8 cellular contexts compared by ENCODE assay signal in the genomic region with DNA sequence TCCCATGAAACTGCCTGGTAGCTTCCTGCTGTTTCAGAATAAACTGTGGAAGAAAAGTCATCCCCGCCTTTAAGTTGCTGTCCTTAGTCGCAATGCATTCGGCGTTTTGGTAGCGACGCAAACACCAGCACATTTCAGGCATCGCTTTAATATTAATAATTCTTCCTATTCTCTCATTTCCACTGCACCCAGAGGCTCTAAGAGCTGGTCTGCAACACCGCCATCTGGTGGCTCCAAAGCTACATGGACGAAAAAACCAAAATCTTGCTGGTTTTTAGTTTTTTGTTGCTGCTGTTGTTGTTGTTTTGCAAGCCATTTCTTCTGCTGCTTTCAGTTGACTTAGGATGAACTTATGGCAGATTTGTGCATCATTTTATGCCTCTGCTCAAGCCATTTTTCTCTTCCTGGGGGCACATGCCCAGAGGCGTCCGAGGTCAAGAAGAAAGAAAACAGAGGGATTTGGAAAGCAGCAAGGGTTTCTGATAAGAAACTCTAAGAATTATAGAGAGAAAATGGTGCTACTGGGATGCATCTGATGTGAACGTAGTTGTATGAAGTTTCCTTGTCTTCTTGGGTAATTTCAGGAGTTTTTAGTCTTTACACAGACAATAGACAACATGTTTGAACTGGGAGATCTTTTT.
DNase-seq lines count a peak whose midpoint lies in the region; ATAC-seq and TF ChIP-seq lines count a peak whose summit lies in the region.

No MANE protein-coding gene starts in this region.

- H3K4me3 ChIP-seq in DND-41 (ENCODE audit: low read depth in 1 of 2, low read length in 2 of 2) (no peak overlapping the region), OCI-LY7 (ENCODE audit: low read depth, low read length, poor library complexity, severe bottlenecking) (no peak overlapping the region)

- CTCF ChIA-PET in OCI-LY7 (lab: Charles Lee; ENCODE audit: unreplicated experiment): no interaction called here

- ATAC-seq in DND-41 (ENCODE audit: insufficient read depth, low read depth) (no peak), HG02981 (IDR thresholded peaks at IDR 0.05; ENCODE audit: unreplicated experiment) (peak; percentile 53), GM19397 (IDR thresholded peaks at IDR 0.05; ENCODE audit: unreplicated experiment) (no peak)

- H3K9me2 ChIP-seq in OCI-LY7 (ENCODE audit: insufficient read depth, low read length): no peaks in the 10 kb centered on the region

- H3K9me3 ChIP-seq in DND-41 (ENCODE audit: insufficient read depth, low read length, severe bottlenecking) (peaks cover 4% of the 10 kb centered on the region), OCI-LY7 (ENCODE audit: low read length) (no peaks in the 10 kb centered on the region)

- H3K27me3 Mint-ChIP-seq in mesothelial cell of epicardium (ENCODE audit: low read depth): peaks cover 1% of the 10 kb centered on the region

- no peaks in the 10 kb centered on the region for H3K4me1 ChIP-seq in DND-41 (ENCODE audit: insufficient read depth, low read length)
- no peaks in the 10 kb centered on the region for H3K4me1 ChIP-seq in OCI-LY7 (ENCODE audit: insufficient read depth, low read length, poor library complexity, severe bottlenecking)

- no TSS peak for BruUV-seq in OCI-LY7 (replicated peaks; lab: Mats Ljungman, UMichigan)

- no peaks in the 10 kb centered on the region for H3K36me3 ChIP-seq in DND-41 (ENCODE audit: insufficient read depth, low read length)
- no peaks in the 10 kb centered on the region for H3K36me3 ChIP-seq in OCI-LY7 (ENCODE audit: insufficient read depth, low read length)

- H3K27ac Mint-ChIP-seq in mesothelial cell of epicardium: no peak overlapping the region

- TF ChIP-seq CTCF in DND-41 (IDR thresholded peaks at IDR 0.05; ENCODE audit: borderline replicate concordance, extremely low read depth, low read length, poor library complexity, severe bottlenecking): peak; percentile 77
- TF ChIP-seq CTCF in OCI-LY7 (conservative IDR thresholded peaks at IDR 0.05; ENCODE audit: low read length): peak; percentile 88
- TF ChIP-seq CTCF in mesothelial cell of epicardium (IDR thresholded peaks at IDR 0.05; ENCODE audit: unreplicated experiment): peak; percentile 78

- H3K36me3 Mint-ChIP-seq in mesothelial cell of epicardium: no peaks in the 10 kb centered on the region

- no peaks in the 10 kb centered on the region for H3K4me1 Mint-ChIP-seq in mesothelial cell of epicardium

- DNase-seq in DND-41 (peak; percentile 37), OCI-LY7 (ENCODE audit: low spot score) (peak; percentile 35), dedifferentiated amniotic fluid mesenchymal stem cell (ENCODE audit: extremely low spot score) (peak; percentile 40), mesothelial cell of epicardium (ENCODE audit: low spot score in 2 of 2, unreplicated experiment in 2 of 2) (peak; percentile 22 to 53), GOT3 (lab: John Stamatoyannopoulos, UW) (no peak), HCEC 1CT (no peak)

- POLR2A ChIA-PET in OCI-LY7 (lab: Charles Lee): no interaction called here

- H3K79me2 ChIP-seq in DND-41 (ENCODE audit: insufficient read depth, low read length) (no peaks in the 10 kb centered on the region), OCI-LY7 (ENCODE audit: insufficient read depth, low read depth, low read length) (no peaks in the 10 kb centered on the region)

- H3K9me3 Mint-ChIP-seq in mesothelial cell of epicardium: peaks cover 11% of the 10 kb centered on the region

- no peak overlapping the region for H3K27ac ChIP-seq in DND-41 (ENCODE audit: low read length)
- no peak overlapping the region for H3K27ac ChIP-seq in OCI-LY7 (ENCODE audit: low read depth, low read length, poor library complexity, severe bottlenecking)

- intact Hi-C loops in OCI-LY7 (cut with micrococcal nuclease; ENCODE audit: unreplicated experiment): loop anchor here (2.0 kb wide), 1 partner anchor 905 kb away; no protein-coding TSS in a partner anchor

- H3K4me2 ChIP-seq in DND-41 (ENCODE audit: insufficient read depth, low read length) (no peak overlapping the region), OCI-LY7 (ENCODE audit: low read length) (no peak overlapping the region)

- H3K4me3 Mint-ChIP-seq in mesothelial cell of epicardium: no peak overlapping the region

- no peaks in the 10 kb centered on the region for H3K27me3 ChIP-seq in DND-41 (ENCODE audit: insufficient read depth, low read length, poor library complexity)

- no peak overlapping the region for H3K9ac ChIP-seq in DND-41 (ENCODE audit: low read depth, low read length)

- H4K20me1 ChIP-seq in DND-41 (ENCODE audit: insufficient read depth, low read length): no peaks in the 10 kb centered on the region
- H4K20me1 ChIP-seq in OCI-LY7 (ENCODE audit: insufficient read depth, low read length): no peaks in the 10 kb centered on the region

- H2AFZ ChIP-seq in DND-41 (ENCODE audit: low read depth, low read length): no peak overlapping the region
- no peak overlapping the region for H2AFZ ChIP-seq in OCI-LY7 (ENCODE audit: low read length)

Comparison
In these comparisons a context has a peak if more than half of its experiments do, and no peak if none do; other contexts are left out.
1. DNase-seq: peak in DND-41 (single experiment), OCI-LY7 (single experiment), dedifferentiated amniotic fluid mesenchymal stem cell (single experiment) and mesothelial cell of epicardium (2 of 2); none in GOT3 (single experiment) and HCEC 1CT (single experiment).
2. Peak in every context shown above with its lines, with median percentiles within 50 percentile points of each other: CTCF ChIP-seq.